Comparison of ENCODE assay signal across 7 cellular contexts in the genomic region with DNA sequence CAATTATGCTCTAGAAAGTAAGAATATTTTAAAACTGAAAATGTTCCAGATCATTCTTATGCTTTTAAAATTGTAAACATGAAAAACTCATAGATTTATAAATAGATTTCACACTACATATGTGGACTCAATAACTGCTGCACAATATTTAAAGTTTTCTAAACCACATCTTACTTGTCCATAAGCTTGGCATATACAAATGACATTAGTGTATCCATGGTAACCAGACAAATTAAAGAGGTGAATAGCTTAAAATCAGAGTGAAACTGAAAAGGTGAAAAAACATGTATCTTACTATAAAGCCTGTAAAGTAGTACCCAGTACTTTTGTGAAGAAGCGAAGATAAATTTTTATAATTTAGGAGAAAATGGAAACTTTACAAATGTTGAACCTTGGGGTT.
"Had no signal": no experiment of that assay in that cellular context is flagged by ENCODE, and none has a peak within 500 bp of the region (broad histone marks: within the 10 kb centered on the region; RNA-seq: fewer than 3 reads in every experiment).

No MANE protein-coding gene starts in this region.

- ATAC-seq: HepG2 had no signal

- H3K9ac ChIP-seq: KMS-11 had no signal

- DNase-seq: IMR-90, KBM-7, KG1 had no signal

- H3K4me2 ChIP-seq: KMS-11 had no signal

- FAIRE-seq: HepG2, HTR-8/SVneo had no signal

- H3K27ac ChIP-seq: HL-60, KMS-11 had no signal
